8 cellular contexts compared by ENCODE assay signal in the genomic region with DNA sequence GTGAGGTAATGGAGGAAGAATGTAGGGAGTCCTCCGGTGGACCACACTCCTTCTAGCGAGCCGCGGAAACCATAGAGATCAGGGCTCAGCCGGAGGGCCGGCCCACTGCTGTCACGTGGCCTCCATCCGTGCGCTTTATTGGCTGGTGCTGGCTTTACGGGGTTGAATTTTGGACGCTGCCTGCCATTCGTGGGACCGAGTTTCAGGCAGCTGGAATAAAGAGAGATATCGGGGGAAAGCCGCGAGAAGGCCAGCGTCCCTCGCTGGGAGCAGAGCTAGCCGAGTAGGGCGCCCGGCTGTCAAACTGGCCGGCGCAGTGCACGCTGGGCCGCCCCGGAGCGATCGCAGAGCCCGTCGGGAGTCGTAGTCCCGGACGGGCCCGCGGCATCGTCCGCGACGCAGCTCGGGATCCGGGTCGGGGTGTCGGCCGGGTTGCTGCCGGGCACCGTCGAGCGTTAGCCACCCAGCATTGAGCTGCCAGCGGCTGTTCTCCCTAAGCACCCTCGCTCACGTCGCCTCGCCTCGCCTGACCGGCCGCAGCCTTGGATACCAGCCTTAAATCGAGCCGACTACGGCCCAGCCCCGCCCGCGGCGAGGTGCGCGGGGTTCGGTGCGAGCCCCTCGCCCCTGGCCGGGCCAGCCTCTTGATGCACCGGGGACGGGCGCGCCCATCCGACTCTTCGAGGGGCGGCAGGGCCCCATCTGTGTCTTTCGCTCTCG. TPM values are rescaled to one million over a fixed set of nuclear protein-coding genes. Genes with fewer than 3 reads are reported as not detected.
DNase-seq lines count a peak whose midpoint lies in the region; ATAC-seq lines count a peak whose summit lies in the region.
"Not testable (repeated sequence)": the region's sequence is repeated elsewhere in the genome, so short reads cannot be mapped to it uniquely, and the experiment has no call there.

A gene with protein sequence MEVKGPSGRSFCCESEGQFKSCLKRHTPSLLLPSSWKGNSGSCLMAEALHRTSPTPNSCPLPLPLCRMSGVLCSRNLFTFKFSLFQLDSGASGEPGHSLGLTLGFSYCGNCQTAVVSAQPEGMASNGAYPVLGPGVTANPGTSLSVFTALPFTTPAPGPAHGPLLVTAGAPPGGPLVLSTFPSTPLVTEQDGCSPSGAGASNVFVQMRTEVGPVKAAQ (N-terminal part only) (plus strand): TSS at position 244 of the 720 bp plus-strand sequence. CDS start 15,002 bp downstream, outside the sequence.

- peak within 1 kb of the TSS; percentile 85 for H3K4me3 Mint-ChIP-seq in dendritic cell treated with granulocyte-macrophage colony-stimulating factor and Interleukin-4, amounts not matched to agents 40 ng/mL and 50 ng/mL, for 4 days

- peak within 1 kb of the TSS; percentile 91 for H3K27ac Mint-ChIP-seq in dendritic cell treated with granulocyte-macrophage colony-stimulating factor and Interleukin-4, amounts not matched to agents 40 ng/mL and 50 ng/mL, for 4 days

- H3K4me1 Mint-ChIP-seq in dendritic cell treated with granulocyte-macrophage colony-stimulating factor and Interleukin-4, amounts not matched to agents 40 ng/mL and 50 ng/mL, for 4 days (ENCODE audit: low read depth), result peaks cover 20% of the 10 kb centered on the region

- peak; percentile 64 for DNase-seq in AG20443 (ENCODE audit: low spot score)
- DNase-seq in NCI-H460 (ENCODE audit: extremely low read depth, low read depth), result peak; percentile 67
- peak; percentile 61 to 63 for DNase-seq in activated CD4-positive, alpha-beta T cell treated with anti-CD3 and anti-CD28 coated beads, Interleukin-2, amount 50 U/mL, for 4 hours
- peak; percentile 76 for DNase-seq in left lobe of liver (ENCODE audit: low spot score)
- peak; percentile 48 to 52 for DNase-seq in stimulated activated CD4-positive, alpha-beta T cell treated with anti-CD3 and anti-CD28 coated beads, Interleukin-15, amount 100 ng/mL, for 48 hours (ENCODE audit: low read depth in 2 of 2)

- not testable (repeated sequence) for H3K27me3 Mint-ChIP-seq in dendritic cell treated with granulocyte-macrophage colony-stimulating factor and Interleukin-4, amounts not matched to agents 40 ng/mL and 50 ng/mL, for 4 days

- ATAC-seq in GM19043 (IDR thresholded peaks at IDR 0.05; ENCODE audit: low read depth, unreplicated experiment) (peak; percentile 87), HG03196 (IDR thresholded peaks at IDR 0.05; ENCODE audit: unreplicated experiment) (peak; percentile 96), left lobe of liver (peak; percentile 94)

- intact Hi-C loops in dendritic cell treated with granulocyte-macrophage colony-stimulating factor and Interleukin-4, amounts not matched to agents 40 ng/mL and 50 ng/mL, for 4 days (cut with micrococcal nuclease), result not testable (repeated sequence)

- not testable (repeated sequence) for H3K9me3 Mint-ChIP-seq in dendritic cell treated with granulocyte-macrophage colony-stimulating factor and Interleukin-4, amounts not matched to agents 40 ng/mL and 50 ng/mL, for 4 days

- not testable (repeated sequence) for H3K36me3 Mint-ChIP-seq in dendritic cell treated with granulocyte-macrophage colony-stimulating factor and Interleukin-4, amounts not matched to agents 40 ng/mL and 50 ng/mL, for 4 days (ENCODE audit: low read depth)

RNA-seq across cellular contexts. Expression of the gene that starts here (rescaled TPM):
- total RNA-seq in NCI-H460 (2014; rRNA removed; shearing (Covaris generic)), result not detected in 2 replicates
- polyA plus RNA-seq in NCI-H460 (2014; cell fraction: nucleus; rRNA removed), result not detected in 2 replicates
- 0.08 TPM for total RNA-seq in left lobe of liver

Comparison
In these comparisons a context has a peak if more than half of its experiments do, and no peak if none do; other contexts are left out.
1. Peak in every context shown above with its lines: DNase-seq and ATAC-seq.
2. Peak in DNase-seq in NCI-H460; RNA of the gene not detected or under 1 TPM.
3. Peak in DNase-seq and ATAC-seq in left lobe of liver; RNA of the gene not detected or under 1 TPM.